Comparison of ENCODE assay signal across 1 cellular context in the genomic region with DNA sequence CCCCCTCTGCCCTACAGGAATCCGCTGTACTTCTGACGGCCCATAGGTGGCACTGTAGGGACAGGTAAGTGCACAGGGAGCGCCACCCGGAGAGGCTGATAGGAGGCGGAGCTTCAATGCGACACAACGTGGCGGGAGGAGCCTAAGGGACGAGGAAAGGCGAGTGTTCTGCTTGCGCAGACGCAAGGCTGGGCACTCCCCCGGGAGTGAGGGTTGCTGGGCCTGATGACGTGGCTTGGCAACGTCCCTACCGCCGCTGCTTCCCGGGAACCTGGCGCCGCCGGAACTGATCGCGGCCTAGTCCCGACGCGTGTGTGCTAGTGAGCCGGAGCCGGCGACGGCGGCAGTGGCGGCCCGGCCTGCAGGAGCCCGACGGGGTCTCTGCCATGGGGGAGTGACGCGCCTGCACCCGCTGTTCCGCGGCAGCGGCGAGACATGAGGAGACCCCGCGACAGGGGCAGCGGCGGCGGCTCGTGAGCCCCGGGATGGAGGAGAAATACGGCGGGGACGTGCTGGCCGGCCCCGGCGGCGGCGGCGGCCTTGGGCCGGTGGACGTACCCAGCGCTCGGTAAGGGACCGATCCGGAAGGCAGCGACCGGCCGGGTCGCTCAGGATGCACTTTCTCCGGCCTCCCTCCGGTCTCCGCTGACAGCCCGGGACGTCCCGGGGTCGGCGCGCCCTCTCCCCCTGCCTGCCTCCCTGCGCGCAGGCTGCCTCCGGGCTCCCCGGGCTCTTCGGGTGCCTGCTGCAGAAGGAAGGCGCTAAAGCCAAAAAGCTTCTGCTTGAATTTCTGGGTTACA.
TF ChIP-seq lines count a peak whose summit lies in the region.

TSS of gene SLC30A5 (plus strand) at position 244 of the 800 bp plus-strand sequence. CDS start at position 486, 242 bp downstream.

TF ChIP-seq in K562, 482 proteins besides CTCF, POLR2A, EP300 and RAD21 (continued from another document and continues in another):
- TF ChIP-seq KAT7 (CRISPR knock-in tag; IDR thresholded peaks at IDR 0.05; ENCODE audit: borderline replicate concordance), result peak; percentile 85; the same call in 1 of the 2 replicates
- TF ChIP-seq, protein P1, sequence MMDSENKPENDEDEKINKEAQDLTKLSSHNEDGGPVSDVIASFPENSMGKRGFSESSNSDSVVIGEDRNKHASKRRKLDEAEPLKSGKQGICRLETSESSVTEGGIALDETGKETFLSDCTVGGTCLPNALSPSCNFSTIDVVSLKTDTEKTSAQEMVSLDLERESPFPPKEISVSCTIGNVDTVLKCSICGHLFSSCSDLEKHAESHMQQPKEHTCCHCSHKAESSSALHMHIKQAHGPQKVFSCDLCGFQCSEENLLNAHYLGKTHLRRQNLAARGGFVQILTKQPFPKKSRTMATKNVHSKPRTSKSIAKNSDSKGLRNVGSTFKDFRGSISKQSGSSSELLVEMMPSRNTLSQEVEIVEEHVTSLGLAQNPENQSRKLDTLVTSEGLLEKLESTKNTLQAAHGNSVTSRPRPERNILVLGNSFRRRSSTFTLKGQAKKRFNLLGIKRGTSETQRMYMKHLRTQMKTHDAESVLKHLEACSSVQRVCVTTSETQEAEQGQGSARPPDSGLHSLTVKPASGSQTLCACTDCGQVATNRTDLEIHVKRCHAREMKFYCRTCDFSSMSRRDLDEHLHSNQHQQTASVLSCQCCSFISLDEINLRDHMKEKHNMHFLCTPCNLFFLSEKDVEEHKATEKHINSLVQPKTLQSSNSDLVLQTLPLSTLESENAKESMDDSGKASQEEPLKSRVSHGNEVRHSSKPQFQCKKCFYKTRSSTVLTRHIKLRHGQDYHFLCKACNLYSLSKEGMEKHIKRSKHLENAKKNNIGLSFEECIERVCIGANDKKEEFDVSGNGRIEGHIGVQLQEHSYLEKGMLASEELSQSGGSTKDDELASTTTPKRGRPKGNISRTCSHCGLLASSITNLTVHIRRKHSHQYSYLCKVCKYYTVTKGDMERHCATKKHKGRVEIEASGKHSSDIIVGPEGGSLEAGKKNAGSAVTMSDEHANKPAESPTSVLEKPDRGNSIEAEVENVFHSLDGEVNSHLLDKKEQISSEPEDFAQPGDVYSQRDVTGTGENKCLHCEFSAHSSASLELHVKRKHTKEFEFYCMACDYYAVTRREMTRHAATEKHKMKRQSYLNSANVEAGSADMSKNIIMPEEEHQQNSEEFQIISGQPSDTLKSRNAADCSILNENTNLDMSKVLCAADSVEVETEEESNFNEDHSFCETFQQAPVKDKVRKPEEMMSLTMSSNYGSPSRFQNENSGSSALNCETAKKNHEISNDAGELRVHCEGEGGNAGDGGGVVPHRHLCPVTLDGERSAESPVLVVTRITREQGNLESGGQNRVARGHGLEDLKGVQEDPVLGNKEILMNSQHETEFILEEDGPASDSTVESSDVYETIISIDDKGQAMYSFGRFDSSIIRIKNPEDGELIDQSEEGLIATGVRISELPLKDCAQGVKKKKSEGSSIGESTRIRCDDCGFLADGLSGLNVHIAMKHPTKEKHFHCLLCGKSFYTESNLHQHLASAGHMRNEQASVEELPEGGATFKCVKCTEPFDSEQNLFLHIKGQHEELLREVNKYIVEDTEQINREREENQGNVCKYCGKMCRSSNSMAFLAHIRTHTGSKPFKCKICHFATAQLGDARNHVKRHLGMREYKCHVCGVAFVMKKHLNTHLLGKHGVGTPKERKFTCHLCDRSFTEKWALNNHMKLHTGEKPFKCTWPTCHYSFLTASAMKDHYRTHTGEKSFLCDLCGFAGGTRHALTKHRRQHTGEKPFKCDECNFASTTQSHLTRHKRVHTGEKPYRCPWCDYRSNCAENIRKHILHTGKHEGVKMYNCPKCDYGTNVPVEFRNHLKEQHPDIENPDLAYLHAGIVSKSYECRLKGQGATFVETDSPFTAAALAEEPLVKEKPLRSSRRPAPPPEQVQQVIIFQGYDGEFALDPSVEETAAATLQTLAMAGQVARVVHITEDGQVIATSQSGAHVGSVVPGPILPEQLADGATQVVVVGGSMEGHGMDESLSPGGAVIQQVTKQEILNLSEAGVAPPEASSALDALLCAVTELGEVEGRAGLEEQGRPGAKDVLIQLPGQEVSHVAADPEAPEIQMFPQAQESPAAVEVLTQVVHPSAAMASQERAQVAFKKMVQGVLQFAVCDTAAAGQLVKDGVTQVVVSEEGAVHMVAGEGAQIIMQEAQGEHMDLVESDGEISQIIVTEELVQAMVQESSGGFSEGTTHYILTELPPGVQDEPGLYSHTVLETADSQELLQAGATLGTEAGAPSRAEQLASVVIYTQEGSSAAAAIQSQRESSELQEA (IDR thresholded peaks at IDR 0.05; ENCODE audit: low read depth), result no peak
- TF ChIP-seq, protein P2, sequence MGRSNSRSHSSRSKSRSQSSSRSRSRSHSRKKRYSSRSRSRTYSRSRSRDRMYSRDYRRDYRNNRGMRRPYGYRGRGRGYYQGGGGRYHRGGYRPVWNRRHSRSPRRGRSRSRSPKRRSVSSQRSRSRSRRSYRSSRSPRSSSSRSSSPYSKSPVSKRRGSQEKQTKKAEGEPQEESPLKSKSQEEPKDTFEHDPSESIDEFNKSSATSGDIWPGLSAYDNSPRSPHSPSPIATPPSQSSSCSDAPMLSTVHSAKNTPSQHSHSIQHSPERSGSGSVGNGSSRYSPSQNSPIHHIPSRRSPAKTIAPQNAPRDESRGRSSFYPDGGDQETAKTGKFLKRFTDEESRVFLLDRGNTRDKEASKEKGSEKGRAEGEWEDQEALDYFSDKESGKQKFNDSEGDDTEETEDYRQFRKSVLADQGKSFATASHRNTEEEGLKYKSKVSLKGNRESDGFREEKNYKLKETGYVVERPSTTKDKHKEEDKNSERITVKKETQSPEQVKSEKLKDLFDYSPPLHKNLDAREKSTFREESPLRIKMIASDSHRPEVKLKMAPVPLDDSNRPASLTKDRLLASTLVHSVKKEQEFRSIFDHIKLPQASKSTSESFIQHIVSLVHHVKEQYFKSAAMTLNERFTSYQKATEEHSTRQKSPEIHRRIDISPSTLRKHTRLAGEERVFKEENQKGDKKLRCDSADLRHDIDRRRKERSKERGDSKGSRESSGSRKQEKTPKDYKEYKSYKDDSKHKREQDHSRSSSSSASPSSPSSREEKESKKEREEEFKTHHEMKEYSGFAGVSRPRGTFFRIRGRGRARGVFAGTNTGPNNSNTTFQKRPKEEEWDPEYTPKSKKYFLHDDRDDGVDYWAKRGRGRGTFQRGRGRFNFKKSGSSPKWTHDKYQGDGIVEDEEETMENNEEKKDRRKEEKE (IDR thresholded peaks at IDR 0.05; ENCODE audit: borderline replicate concordance in 1 of 2, control insufficient read depth in 1 of 2, low read depth in 2 of 2, low read length in 1 of 2), result peak in 1 of 2 experiments; percentile 76; a peak in 1 of 4 replicates
- peak; percentile 65; the same call in 1 of the 2 replicates for TF ChIP-seq RB1 (IDR thresholded peaks at IDR 0.05; ENCODE audit: low read depth)
- TF ChIP-seq SMC3 (conservative IDR thresholded peaks at IDR 0.05; ENCODE audit: insufficient read depth, low read depth, low read length), result peak; percentile 61
- TF ChIP-seq, protein P3, sequence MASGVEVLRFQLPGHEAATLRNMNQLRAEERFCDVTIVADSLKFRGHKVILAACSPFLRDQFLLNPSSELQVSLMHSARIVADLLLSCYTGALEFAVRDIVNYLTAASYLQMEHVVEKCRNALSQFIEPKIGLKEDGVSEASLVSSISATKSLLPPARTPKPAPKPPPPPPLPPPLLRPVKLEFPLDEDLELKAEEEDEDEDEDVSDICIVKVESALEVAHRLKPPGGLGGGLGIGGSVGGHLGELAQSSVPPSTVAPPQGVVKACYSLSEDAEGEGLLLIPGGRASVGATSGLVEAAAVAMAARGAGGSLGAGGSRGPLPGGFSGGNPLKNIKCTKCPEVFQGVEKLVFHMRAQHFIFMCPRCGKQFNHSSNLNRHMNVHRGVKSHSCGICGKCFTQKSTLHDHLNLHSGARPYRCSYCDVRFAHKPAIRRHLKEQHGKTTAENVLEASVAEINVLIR (CRISPR knock-in tag; IDR thresholded peaks at IDR 0.05), result peak; percentile 84
- TF ChIP-seq POLR2B (IDR thresholded peaks at IDR 0.05; ENCODE audit: low read depth, partially characterized antibody), result peak; percentile 90
- TF ChIP-seq HNRNPK (IDR thresholded peaks at IDR 0.05; ENCODE audit: low read depth, low read length, poor library complexity, severe bottlenecking), result no peak
- peak; percentile 100 for TF ChIP-seq ZFX (CRISPR knock-in tag; IDR thresholded peaks at IDR 0.05)
- no peak for TF ChIP-seq XRCC3 (IDR thresholded peaks at IDR 0.05)
- TF ChIP-seq SMAD4 (CRISPR knock-in tag; conservative IDR thresholded peaks at IDR 0.05), result peak; percentile 82
- TF ChIP-seq XRCC5 (IDR thresholded peaks at IDR 0.05; ENCODE audit: low read depth, low read length), result peak; percentile 82; the same call in 1 of the 2 replicates
- peak; percentile 98 to 99 for TF ChIP-seq NRF1 (conservative IDR thresholded peaks at IDR 0.05 in 1 of 2, IDR thresholded peaks at IDR 0.05 in 1 of 2)
- 0 out of 4 replicates have a peak, but pooled peaks of 1 of the 2 experiments have one; percentile 30 for TF ChIP-seq FOXA3 (CRISPR knock-in tag; conservative IDR thresholded peaks at IDR 0.05 in 1 of 2, IDR thresholded peaks at IDR 0.05 in 1 of 2)
- TF ChIP-seq, protein P4, sequence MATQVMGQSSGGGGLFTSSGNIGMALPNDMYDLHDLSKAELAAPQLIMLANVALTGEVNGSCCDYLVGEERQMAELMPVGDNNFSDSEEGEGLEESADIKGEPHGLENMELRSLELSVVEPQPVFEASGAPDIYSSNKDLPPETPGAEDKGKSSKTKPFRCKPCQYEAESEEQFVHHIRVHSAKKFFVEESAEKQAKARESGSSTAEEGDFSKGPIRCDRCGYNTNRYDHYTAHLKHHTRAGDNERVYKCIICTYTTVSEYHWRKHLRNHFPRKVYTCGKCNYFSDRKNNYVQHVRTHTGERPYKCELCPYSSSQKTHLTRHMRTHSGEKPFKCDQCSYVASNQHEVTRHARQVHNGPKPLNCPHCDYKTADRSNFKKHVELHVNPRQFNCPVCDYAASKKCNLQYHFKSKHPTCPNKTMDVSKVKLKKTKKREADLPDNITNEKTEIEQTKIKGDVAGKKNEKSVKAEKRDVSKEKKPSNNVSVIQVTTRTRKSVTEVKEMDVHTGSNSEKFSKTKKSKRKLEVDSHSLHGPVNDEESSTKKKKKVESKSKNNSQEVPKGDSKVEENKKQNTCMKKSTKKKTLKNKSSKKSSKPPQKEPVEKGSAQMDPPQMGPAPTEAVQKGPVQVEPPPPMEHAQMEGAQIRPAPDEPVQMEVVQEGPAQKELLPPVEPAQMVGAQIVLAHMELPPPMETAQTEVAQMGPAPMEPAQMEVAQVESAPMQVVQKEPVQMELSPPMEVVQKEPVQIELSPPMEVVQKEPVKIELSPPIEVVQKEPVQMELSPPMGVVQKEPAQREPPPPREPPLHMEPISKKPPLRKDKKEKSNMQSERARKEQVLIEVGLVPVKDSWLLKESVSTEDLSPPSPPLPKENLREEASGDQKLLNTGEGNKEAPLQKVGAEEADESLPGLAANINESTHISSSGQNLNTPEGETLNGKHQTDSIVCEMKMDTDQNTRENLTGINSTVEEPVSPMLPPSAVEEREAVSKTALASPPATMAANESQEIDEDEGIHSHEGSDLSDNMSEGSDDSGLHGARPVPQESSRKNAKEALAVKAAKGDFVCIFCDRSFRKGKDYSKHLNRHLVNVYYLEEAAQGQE (CRISPR knock-in tag; IDR thresholded peaks at IDR 0.05; ENCODE audit: low read depth), result no peak
- 0 out of 4 replicates have a peak, but pooled peaks of 1 of the 2 experiments have one; percentile 27 for TF ChIP-seq SIX5 (IDR thresholded peaks at IDR 0.05; ENCODE audit: borderline replicate concordance in 1 of 2, insufficient read depth in 1 of 2, low read depth in 1 of 2, low read length in 2 of 2)
- peak; percentile 62; the same call in 1 of the 2 replicates for TF ChIP-seq ZBTB7A (IDR thresholded peaks at IDR 0.05; ENCODE audit: borderline replicate concordance, control insufficient read depth, low read depth, low read length)
- TF ChIP-seq, protein P5, sequence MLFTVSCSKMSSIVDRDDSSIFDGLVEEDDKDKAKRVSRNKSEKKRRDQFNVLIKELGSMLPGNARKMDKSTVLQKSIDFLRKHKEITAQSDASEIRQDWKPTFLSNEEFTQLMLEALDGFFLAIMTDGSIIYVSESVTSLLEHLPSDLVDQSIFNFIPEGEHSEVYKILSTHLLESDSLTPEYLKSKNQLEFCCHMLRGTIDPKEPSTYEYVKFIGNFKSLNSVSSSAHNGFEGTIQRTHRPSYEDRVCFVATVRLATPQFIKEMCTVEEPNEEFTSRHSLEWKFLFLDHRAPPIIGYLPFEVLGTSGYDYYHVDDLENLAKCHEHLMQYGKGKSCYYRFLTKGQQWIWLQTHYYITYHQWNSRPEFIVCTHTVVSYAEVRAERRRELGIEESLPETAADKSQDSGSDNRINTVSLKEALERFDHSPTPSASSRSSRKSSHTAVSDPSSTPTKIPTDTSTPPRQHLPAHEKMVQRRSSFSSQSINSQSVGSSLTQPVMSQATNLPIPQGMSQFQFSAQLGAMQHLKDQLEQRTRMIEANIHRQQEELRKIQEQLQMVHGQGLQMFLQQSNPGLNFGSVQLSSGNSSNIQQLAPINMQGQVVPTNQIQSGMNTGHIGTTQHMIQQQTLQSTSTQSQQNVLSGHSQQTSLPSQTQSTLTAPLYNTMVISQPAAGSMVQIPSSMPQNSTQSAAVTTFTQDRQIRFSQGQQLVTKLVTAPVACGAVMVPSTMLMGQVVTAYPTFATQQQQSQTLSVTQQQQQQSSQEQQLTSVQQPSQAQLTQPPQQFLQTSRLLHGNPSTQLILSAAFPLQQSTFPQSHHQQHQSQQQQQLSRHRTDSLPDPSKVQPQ (CRISPR knock-in tag; IDR thresholded peaks at IDR 0.05; ENCODE audit: borderline replicate concordance), result no peak
- no peak for TF ChIP-seq RBM15 (IDR thresholded peaks at IDR 0.05; ENCODE audit: insufficient read depth, low read length)
- TF ChIP-seq, protein P6, sequence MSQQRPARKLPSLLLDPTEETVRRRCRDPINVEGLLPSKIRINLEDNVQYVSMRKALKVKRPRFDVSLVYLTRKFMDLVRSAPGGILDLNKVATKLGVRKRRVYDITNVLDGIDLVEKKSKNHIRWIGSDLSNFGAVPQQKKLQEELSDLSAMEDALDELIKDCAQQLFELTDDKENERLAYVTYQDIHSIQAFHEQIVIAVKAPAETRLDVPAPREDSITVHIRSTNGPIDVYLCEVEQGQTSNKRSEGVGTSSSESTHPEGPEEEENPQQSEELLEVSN (IDR thresholded peaks at IDR 0.05; ENCODE audit: borderline replicate concordance in 1 of 2, extremely low read depth in 1 of 2, insufficient read depth in 1 of 2, insufficient read length in 1 of 2, low read depth in 1 of 2, low read length in 1 of 2, poor library complexity in 1 of 2, severe bottlenecking in 1 of 2), result peak; percentile 87 to 88
- TF ChIP-seq HLTF (IDR thresholded peaks at IDR 0.05), result no peak
- TF ChIP-seq HBP1 (CRISPR knock-in tag; IDR thresholded peaks at IDR 0.05), result no peak
- no peak for TF ChIP-seq NCOA4 (IDR thresholded peaks at IDR 0.05; ENCODE audit: partially characterized antibody)
- peak; percentile 72 for TF ChIP-seq PHF20 (IDR thresholded peaks at IDR 0.05; ENCODE audit: partially characterized antibody)
- TF ChIP-seq SMARCB1 (IDR thresholded peaks at IDR 0.05; ENCODE audit: insufficient read length, low read depth), result no peak
- peak; percentile 91 for TF ChIP-seq MEIS2 (IDR thresholded peaks at IDR 0.05; ENCODE audit: partially characterized antibody)
- no peak for TF ChIP-seq HIVEP1 (CRISPR knock-in tag; IDR thresholded peaks at IDR 0.05)
- TF ChIP-seq ZSCAN29 (IDR thresholded peaks at IDR 0.05), result 0 out of 2 replicates have a peak, but pooled peaks have one; percentile 16
- peak; percentile 24; the same call in 1 of the 2 replicates for TF ChIP-seq ZBTB1 (CRISPR knock-in tag; IDR thresholded peaks at IDR 0.05; ENCODE audit: borderline replicate concordance, low read depth)
